Comparison of ENCODE assay signal across 10 cellular contexts in genomic region chr3:187411991-187412781, GRCh38. TPM values are rescaled to one million over a fixed set of nuclear protein-coding genes. Genes with fewer than 3 reads are reported as not detected.
DNase-seq lines count a peak whose midpoint lies in the region; ATAC-seq and TF ChIP-seq lines count a peak whose summit lies in the region.
"Not testable (repeated sequence)": the region's sequence is repeated elsewhere in the genome, so short reads cannot be mapped to it uniquely, and the experiment has no call there.
"Had no signal": no experiment of that assay in that cellular context is flagged by ENCODE, and none has a peak within 500 bp of the region (broad histone marks: within the 10 kb centered on the region; RNA-seq: fewer than 3 reads in every experiment).

No MANE protein-coding gene starts in this region.

- not testable (repeated sequence) for H3K79me2 ChIP-seq in DND-41 (ENCODE audit: insufficient read depth, low read length)

- peak; percentile 6 for DNase-seq in DND-41
- DNase-seq in NCI-H2227 (lab: John Stamatoyannopoulos, UW; ENCODE audit: unreplicated experiment) = peak; percentile 9
- DNase-seq in NCI-H82 (lab: John Stamatoyannopoulos, UW) = peak; percentile 47
- peak; percentile 56 for DNase-seq in WTC11 (ENCODE audit: low spot score)
- DNase-seq in glutamatergic neuron; type B pancreatic cell (ENCODE audit: extremely low spot score, unreplicated experiment): not testable (repeated sequence)

- H3K4me2 ChIP-seq in DND-41 (ENCODE audit: insufficient read depth, low read length) = not testable (repeated sequence)

- H4K20me1 ChIP-seq in DND-41 (ENCODE audit: insufficient read depth, low read length) = not testable (repeated sequence)

- H3K9me3 Mint-ChIP-seq in WTC11; glutamatergic neuron (ENCODE audit: unreplicated experiment); nephron; type B pancreatic cell: not testable (repeated sequence)

- H3K9me3 ChIP-seq in DND-41 (ENCODE audit: insufficient read depth, low read length, severe bottlenecking); HUES48 (ENCODE audit: control insufficient read depth, insufficient read depth, low read length): not testable (repeated sequence)

- not testable (repeated sequence) for TF ChIP-seq CTCF in DND-41 (IDR thresholded peaks at IDR 0.05; ENCODE audit: borderline replicate concordance, extremely low read depth, low read length, poor library complexity, severe bottlenecking); WTC11 (IDR thresholded peaks at IDR 0.05); glutamatergic neuron (IDR thresholded peaks at IDR 0.05; ENCODE audit: partially characterized antibody, unreplicated experiment); nephron (IDR thresholded peaks at IDR 0.05; ENCODE audit: unreplicated experiment in 3 of 3); type B pancreatic cell (conservative IDR thresholded peaks at IDR 0.05)

- H3K36me3 ChIP-seq in DND-41 (ENCODE audit: insufficient read depth, low read length); HUES48 (ENCODE audit: control insufficient read depth, insufficient read depth, low read length): not testable (repeated sequence)

- not testable (repeated sequence) for H3K27me3 Mint-ChIP-seq in WTC11 (ENCODE audit: low read depth); glutamatergic neuron (ENCODE audit: unreplicated experiment); nephron (ENCODE audit: low read depth); type B pancreatic cell

- H3K4me1 ChIP-seq in DND-41 (ENCODE audit: insufficient read depth, low read length); HUES48 (ENCODE audit: control insufficient read depth, insufficient read depth, low read length): not testable (repeated sequence)

- H3K27ac ChIP-seq in DND-41 (ENCODE audit: low read length); HUES48 (ENCODE audit: low read depth, low read length): not testable (repeated sequence)

- H3K9ac ChIP-seq in DND-41 (ENCODE audit: low read depth, low read length); HUES48 (ENCODE audit: low read depth, low read length): not testable (repeated sequence)

- H3K4me3 ChIP-seq in DND-41 (ENCODE audit: low read depth in 1 of 2, low read length in 2 of 2) = not testable (repeated sequence)
- peak overlapping the region; percentile 46; the same call in 1 of the 2 replicates for H3K4me3 ChIP-seq in HUES48 (ENCODE audit: low read depth, low read length)

- H3K4me3 Mint-ChIP-seq in WTC11 = peak overlapping the region; percentile 67
- H3K4me3 Mint-ChIP-seq in glutamatergic neuron (ENCODE audit: unreplicated experiment) = peak overlapping the region; percentile 50
- peak overlapping the region; percentile 85 to 91 (median 90) for H3K4me3 Mint-ChIP-seq in nephron
- peak overlapping the region; percentile 88 for H3K4me3 Mint-ChIP-seq in type B pancreatic cell

- H3K27ac Mint-ChIP-seq in WTC11 = peak overlapping the region; percentile 84
- peak overlapping the region; percentile 14 for H3K27ac Mint-ChIP-seq in glutamatergic neuron (ENCODE audit: unreplicated experiment)
- H3K27ac Mint-ChIP-seq in nephron = peak overlapping the region in 2 of 3 experiments; percentile 77 to 91
- peak overlapping the region; percentile 85 for H3K27ac Mint-ChIP-seq in type B pancreatic cell

- CTCF ChIA-PET in WTC11 (lab: Charles Lee) = not testable (repeated sequence)

- H3K4me1 Mint-ChIP-seq in WTC11; glutamatergic neuron (ENCODE audit: low read depth, unreplicated experiment); nephron; type B pancreatic cell (ENCODE audit: unreplicated experiment): not testable (repeated sequence)

- POLR2A ChIA-PET in WTC11 (lab: Charles Lee) = interaction anchor here (0.6 kb wide), 1 partner anchor 192 kb away, joined by 5 read pairs; no protein-coding TSS in a partner anchor

- ATAC-seq in DND-41 (ENCODE audit: insufficient read depth, low read depth); WTC11: not testable (repeated sequence)

- not testable (repeated sequence) for H3K36me3 Mint-ChIP-seq in WTC11; glutamatergic neuron (ENCODE audit: unreplicated experiment); nephron (ENCODE audit: low read depth); type B pancreatic cell

- H2AFZ ChIP-seq in DND-41 (ENCODE audit: low read depth, low read length) = not testable (repeated sequence)

- not testable (repeated sequence) for H3K27me3 ChIP-seq in DND-41 (ENCODE audit: insufficient read depth, low read length, poor library complexity); HUES48 (ENCODE audit: control insufficient read depth, insufficient read depth, low read length)

TF ChIP-seq in WTC11, 78 proteins besides CTCF, POLR2A, EP300 and RAD21:
- TF ChIP-seq FOXK1 (CRISPR knock-in tag; IDR thresholded peaks at IDR 0.05) (peak; percentile 77; the same call in 1 of the 2 replicates), FOXP4 (CRISPR knock-in tag; IDR thresholded peaks at IDR 0.05) (peak; percentile 80; the same call in 1 of the 2 replicates), SP1 (CRISPR knock-in tag; conservative IDR thresholded peaks at IDR 0.05) (0 out of 2 replicates have a peak, but pooled peaks have one; percentile 17), ZNF281 (CRISPR knock-in tag; IDR thresholded peaks at IDR 0.05) (peak; percentile 85)
TF ChIP-seq in WTC11: peak in this region for 4; not testable (repeated sequence) for 74.

RNA-seq across cellular contexts. Expression of gene RTP4, which starts 44.0 kb away (rescaled TPM):
- total RNA-seq in WTC11 (2021) (not detected in 3 replicates), glutamatergic neuron (ENCODE audit: unreplicated experiment) (not detected), type B pancreatic cell (ENCODE audit: low replicate concordance) (1.4 and 2.8 TPM in 2 replicates)
- total RNA-seq: G401, NCI-H460 had no signal

Comparison
In these comparisons a context has a peak if more than half of its experiments do, and no peak if none do; other contexts are left out.
1. H3K27ac Mint-ChIP-seq: peak in every context shown above with its lines; median percentile 85 in type B pancreatic cell; 84 in WTC11; 84 in nephron; 14 in glutamatergic neuron.